10 cellular contexts compared by ENCODE assay signal in the genomic region with DNA sequence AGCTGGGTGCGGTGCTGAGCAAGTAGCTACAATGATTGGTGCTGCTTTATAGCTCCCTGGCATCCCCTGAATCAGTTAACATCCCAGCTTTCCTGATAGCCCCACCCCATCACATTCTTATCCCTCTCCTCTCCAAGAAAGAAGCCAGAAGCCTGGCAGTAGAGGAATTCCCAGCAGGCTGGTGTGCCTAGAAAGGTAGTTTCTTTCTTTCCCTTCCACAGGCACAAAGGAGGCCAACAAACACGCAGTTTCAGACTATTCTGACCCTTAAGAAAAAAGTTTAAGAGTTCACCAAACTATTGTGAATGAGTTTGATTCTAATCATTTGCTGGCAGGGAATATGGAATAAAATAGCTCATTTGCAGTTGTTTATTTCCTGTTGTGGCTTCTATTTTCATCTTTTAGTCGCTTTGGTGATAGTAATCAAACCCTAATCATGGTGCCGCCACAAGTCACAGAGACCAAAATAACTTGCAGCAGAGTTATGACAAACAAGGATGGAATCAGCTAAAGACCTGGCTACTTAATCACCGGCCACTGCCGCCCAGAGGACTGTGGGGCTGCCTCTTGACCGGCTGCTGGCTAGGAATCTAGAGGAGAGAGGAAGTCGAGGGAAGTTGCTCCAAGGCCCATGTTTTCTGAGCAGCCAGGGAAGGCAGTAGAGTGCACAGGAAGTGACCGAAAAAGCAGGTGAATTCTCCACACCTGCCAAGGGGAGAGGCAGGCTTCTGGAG. TPM values are rescaled to one million over a fixed set of nuclear protein-coding genes. Genes with fewer than 3 reads are reported as not detected.
DNase-seq lines count a peak whose midpoint lies in the region; ATAC-seq and TF ChIP-seq lines count a peak whose summit lies in the region.
"Had no signal": no experiment of that assay in that cellular context is flagged by ENCODE, and none has a peak within 500 bp of the region (broad histone marks: within the 10 kb centered on the region; RNA-seq: fewer than 3 reads in every experiment).

No MANE protein-coding gene starts in this region.

- peaks cover 21% of the 10 kb centered on the region for H3K4me1 Mint-ChIP-seq in neural crest cell

- POLR2A ChIA-PET in BJ (lab: Charles Lee) = interaction anchor here (0.7 kb wide), 1 partner anchor 117 kb away, joined by 3 read pairs; no protein-coding TSS in a partner anchor

- no peak for ATAC-seq in GM19452 (IDR thresholded peaks at IDR 0.05; ENCODE audit: unreplicated experiment)
- ATAC-seq: GM12878 had no signal

- intact Hi-C loops in head of caudate nucleus (cut with DNase I) = loop anchor here (10.0 kb wide), 1 partner anchor 229 kb away; no protein-coding TSS in a partner anchor

- CTCF ChIA-PET in BJ (lab: Yijun Ruan, JAX) = interaction anchor here (0.7 kb wide), 1 partner anchor 34 kb away, joined by 3 read pairs; no protein-coding TSS in a partner anchor

- H3K27ac Mint-ChIP-seq in neural crest cell (ENCODE audit: unreplicated experiment) = no peak overlapping the region

- H3K4me3 Mint-ChIP-seq in neural crest cell = peak overlapping the region; percentile 21

- no peaks in the 10 kb centered on the region for H3K36me3 Mint-ChIP-seq in neural crest cell (ENCODE audit: low read depth)

- peaks cover 41% of the 10 kb centered on the region for H3K27me3 Mint-ChIP-seq in neural crest cell (ENCODE audit: low read depth)

- H3K27me3 ChIP-seq in BJ (ENCODE audit: control insufficient read depth, insufficient read depth, low read length) = no peaks in the 10 kb centered on the region
- H3K27me3 ChIP-seq: SJCRH30 had no signal

- H3K36me3 ChIP-seq in BJ (ENCODE audit: control insufficient read depth, insufficient read depth, low read length) = no peaks in the 10 kb centered on the region
- H3K36me3 ChIP-seq: SJCRH30 had no signal

- TF ChIP-seq CTCF in BJ (IDR thresholded peaks at IDR 0.05; ENCODE audit: insufficient read depth, low read depth, low read length) (peak; percentile 22; the same call in 1 of the 2 replicates), epithelial cell of esophagus (IDR thresholded peaks at IDR 0.05; ENCODE audit: insufficient read depth, low read depth, low read length, missing control alignments) (no peak), neural crest cell (conservative IDR thresholded peaks at IDR 0.05) (no peak)

- no peaks in the 10 kb centered on the region for H3K9me3 Mint-ChIP-seq in neural crest cell

- H3K4me3 ChIP-seq in BJ (ENCODE audit: low read depth, low read length) (no peak overlapping the region), epithelial cell of esophagus (ENCODE audit: low read length) (no peak overlapping the region)
- H3K4me3 ChIP-seq: GM12878, SJCRH30 had no signal

- DNase-seq in BJ (ENCODE audit: low read depth) (peak; percentile 78), NCI-H69 (lab: John Stamatoyannopoulos, UW) (peak; percentile 72), epithelial cell of esophagus (ENCODE audit: low read depth) (peak; percentile 44), neural crest cell (ENCODE audit: low read depth, low spot score) (no peak), NCI-H2171 (lab: John Stamatoyannopoulos, UW) (no peak), mesenteric fat pad (ENCODE audit: low spot score) (no peak), head of caudate nucleus (no peak)
- DNase-seq: SJCRH30 had no signal

RNA-seq across cellular contexts. Expression of gene SMAD7, which starts 4.9 kb away (rescaled TPM):
- polyA plus RNA-seq in BJ (2011; rRNA removed) = 21.0 and 24.2 TPM in 2 replicates
- polyA minus RNA-seq in BJ (2011; rRNA and poly(A)+ RNA removed) = 38.7 and 56.0 TPM in 2 replicates
- total RNA-seq in neural crest cell = 1.8 and 2.0 TPM in 2 replicates
- 56.2 TPM for total RNA-seq in mesenteric fat pad

Comparison
In these comparisons a context has a peak if more than half of its experiments do, and no peak if none do; other contexts are left out.
1. DNase-seq: peak in BJ (single experiment), NCI-H69 (single experiment) and epithelial cell of esophagus (single experiment); none in neural crest cell (single experiment), NCI-H2171 (single experiment), mesenteric fat pad (single experiment) and head of caudate nucleus (0 of 42).
2. RNA of gene SMAD7, which starts 4.9 kb away (total RNA-seq): 56.2 TPM in mesenteric fat pad (single experiment); 1.8 to 2.0 TPM in neural crest cell; every median in the first group is over 10 times any median in the second.